Comparison of ENCODE assay signal across 1 cellular context in the genomic region with DNA sequence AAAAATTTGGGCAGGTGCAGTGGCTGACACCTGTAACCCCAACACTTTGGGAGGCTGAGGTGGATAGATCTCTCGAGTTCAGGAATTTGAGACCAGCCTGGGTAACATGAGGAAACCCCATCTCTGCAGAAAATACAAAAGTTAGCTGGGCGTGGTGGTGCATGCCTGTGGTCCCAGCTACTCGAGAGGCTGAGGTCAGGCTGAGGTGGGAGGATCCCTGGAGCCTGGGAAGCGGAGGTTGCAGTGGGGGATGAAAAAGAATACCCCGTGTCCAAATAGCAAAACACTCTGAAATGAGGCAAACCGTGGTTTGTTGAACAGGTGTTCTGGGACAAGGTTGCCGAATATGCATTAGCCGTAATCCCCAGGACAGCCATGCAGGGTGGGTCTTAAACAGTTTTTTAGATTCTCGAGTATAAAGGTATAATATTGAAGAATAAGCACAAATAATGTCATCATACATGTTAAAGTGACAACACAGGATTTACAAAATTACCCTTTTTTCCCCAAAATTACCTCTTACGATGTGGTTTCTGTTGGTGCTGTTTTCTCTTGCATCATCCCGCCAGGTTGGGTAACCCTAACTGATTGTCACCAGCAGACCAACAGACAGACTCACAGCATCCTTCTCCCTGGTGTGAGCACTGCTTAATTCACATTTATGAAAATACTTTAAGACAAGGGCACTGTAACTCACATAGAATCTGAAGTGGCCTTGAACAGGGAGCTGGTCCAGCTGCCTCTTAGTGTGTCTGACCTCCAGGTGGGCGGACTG.
TF ChIP-seq lines count a peak whose summit lies in the region.

No MANE protein-coding gene starts in this region.

TF ChIP-seq in HepG2, 621 proteins besides CTCF, POLR2A, EP300 and RAD21 (continued from another document):
- TF ChIP-seq, protein P1, sequence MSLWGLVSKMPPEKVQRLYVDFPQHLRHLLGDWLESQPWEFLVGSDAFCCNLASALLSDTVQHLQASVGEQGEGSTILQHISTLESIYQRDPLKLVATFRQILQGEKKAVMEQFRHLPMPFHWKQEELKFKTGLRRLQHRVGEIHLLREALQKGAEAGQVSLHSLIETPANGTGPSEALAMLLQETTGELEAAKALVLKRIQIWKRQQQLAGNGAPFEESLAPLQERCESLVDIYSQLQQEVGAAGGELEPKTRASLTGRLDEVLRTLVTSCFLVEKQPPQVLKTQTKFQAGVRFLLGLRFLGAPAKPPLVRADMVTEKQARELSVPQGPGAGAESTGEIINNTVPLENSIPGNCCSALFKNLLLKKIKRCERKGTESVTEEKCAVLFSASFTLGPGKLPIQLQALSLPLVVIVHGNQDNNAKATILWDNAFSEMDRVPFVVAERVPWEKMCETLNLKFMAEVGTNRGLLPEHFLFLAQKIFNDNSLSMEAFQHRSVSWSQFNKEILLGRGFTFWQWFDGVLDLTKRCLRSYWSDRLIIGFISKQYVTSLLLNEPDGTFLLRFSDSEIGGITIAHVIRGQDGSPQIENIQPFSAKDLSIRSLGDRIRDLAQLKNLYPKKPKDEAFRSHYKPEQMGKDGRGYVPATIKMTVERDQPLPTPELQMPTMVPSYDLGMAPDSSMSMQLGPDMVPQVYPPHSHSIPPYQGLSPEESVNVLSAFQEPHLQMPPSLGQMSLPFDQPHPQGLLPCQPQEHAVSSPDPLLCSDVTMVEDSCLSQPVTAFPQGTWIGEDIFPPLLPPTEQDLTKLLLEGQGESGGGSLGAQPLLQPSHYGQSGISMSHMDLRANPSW (CRISPR knock-in tag; IDR thresholded peaks at IDR 0.05; ENCODE audit: borderline replicate concordance) = no peak
- no peak for TF ChIP-seq ZNF589 (CRISPR knock-in tag; conservative IDR thresholded peaks at IDR 0.05)
- TF ChIP-seq, protein P2, sequence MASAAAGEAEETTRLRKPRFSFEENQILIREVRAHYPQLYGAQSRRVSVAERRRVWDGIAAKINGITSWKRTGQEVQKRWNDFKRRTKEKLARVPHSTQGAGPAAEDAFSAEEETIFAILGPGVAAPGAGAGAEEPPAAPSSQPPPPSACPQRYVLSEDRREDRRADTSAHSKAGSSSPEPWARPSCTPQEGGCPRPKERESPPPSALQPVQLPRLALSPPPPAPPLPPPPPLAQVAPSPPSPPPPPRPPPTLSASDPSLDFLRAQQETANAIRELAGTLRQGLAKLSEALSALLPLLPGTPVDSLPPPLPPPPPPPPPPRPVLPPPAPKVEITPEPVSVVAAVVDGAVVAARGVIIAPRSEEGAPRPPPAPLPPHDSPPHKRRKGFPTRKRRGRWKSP (CRISPR knock-in tag; IDR thresholded peaks at IDR 0.05) = no peak
